In the genomic region with DNA sequence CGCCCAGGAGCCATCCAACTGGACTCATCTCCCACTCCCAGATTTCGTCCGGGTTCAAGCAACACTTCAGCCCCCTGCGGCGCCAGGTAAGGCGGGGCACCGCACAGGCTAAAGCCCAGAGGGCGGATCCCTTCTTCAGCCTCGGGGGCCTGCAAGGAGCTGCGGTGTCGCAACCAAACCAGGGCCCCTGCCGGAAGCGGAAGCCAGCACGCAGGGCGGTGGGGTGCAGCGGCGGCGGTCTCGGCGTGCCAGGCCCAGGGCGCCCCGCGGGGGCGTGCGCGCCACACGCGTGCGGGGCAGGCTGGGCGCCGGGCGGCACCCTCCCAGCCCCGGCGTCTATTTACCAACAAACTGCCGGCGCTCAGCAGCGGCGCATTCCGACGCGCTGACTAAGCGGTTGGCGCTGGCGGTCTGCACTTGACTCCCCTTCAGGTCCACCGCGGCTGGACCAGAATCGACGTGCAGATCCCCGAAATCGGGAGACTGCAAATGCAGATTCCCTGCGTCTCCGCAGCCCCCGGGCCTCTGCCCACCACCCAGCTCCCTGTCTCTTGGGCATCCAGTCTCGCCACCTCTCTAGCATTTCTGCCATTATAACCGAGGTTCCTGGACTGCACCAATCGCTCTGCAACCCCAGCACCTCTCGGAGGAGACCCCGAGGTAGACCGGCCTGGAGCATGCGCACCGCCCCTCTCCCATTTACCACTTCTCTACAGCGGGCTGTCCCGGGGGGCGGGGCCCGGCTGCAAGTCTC, we compare ENCODE assay signal across 8 cellular contexts. TPM values are rescaled to one million over a fixed set of nuclear protein-coding genes. Genes with fewer than 3 reads are reported as not detected.
A peak's percentile ranks its signal among the peaks of the same experiment; 100 is the strongest.
DNase-seq lines count a peak whose midpoint lies in the region; ATAC-seq and TF ChIP-seq lines count a peak whose summit lies in the region.

No MANE protein-coding gene starts in this region.

- in situ Hi-C loops in T47D (cut with HindIII; ENCODE audit: low pct_unique_long_range_greater_than_20kb, low sequenced_read_pairs) = no loop called here

- H3K4me3 ChIP-seq in AG09309 (ENCODE audit: control insufficient read depth, low read depth, low read length) = peak overlapping the region; percentile 34

- intact Hi-C loops in left colon (cut with DNase I, micrococcal nuclease) = no loop called here

- ATAC-seq in GM19035 (IDR thresholded peaks at IDR 0.05; ENCODE audit: unreplicated experiment) (peak; percentile 62), left colon (peak; percentile 83), HG03457 (IDR thresholded peaks at IDR 0.05; ENCODE audit: unreplicated experiment) (no peak)

- peak; percentile 5 for DNase-seq in AG09309 (ENCODE audit: low read depth)
- DNase-seq in NCI-H1436 treated with DMSO at 0.1 percent for 48 hours (lab: John Stamatoyannopoulos, UW) = peak; percentile 51
- peak; percentile 86 for DNase-seq in UCSD-AML1 (lab: John Stamatoyannopoulos, UW; ENCODE audit: unreplicated experiment)
- peak; percentile 86 to 99 for DNase-seq in T47D (ENCODE audit: low read depth in 1 of 2, low spot score in 1 of 2)
- DNase-seq in left colon = peak; percentile 62 to 68
- DNase-seq in stimulated activated CD4-positive, alpha-beta T cell treated with anti-CD3 and anti-CD28 coated beads, Interleukin-4, amount 100 ng/mL, for 48 hours (ENCODE audit: low read depth in 2 of 2) = peak; percentile 64 to 69

- no peak for TF ChIP-seq CTCF in AG09309 (IDR thresholded peaks at IDR 0.05; ENCODE audit: control insufficient read depth, insufficient read depth, low read depth, low read length, missing control alignments)

RNA-seq across cellular contexts. Expression of a gene that starts 0.4 kb away (rescaled TPM):
- under 1 TPM in 1 of 2 donors, not detected in 1; 0.20 TPM for total RNA-seq in left colon

RNA-seq across cellular contexts. Expression of a gene that starts 26.5 kb away (rescaled TPM):
- total RNA-seq in left colon = not detected

Comparison
In these comparisons a context has a peak if more than half of its experiments do, and no peak if none do; other contexts are left out.
1. DNase-seq: peak in every context shown above with its lines; median percentile 92 in T47D; 86 in UCSD-AML1; 66 in stimulated activated CD4-positive, alpha-beta T cell treated with anti-CD3 and anti-CD28 coated beads, Interleukin-4, amount 100 ng/mL, for 48 hours; 65 in left colon; 51 in NCI-H1436 treated with DMSO at 0.1 percent for 48 hours; 5 in AG09309.